Comparison of ENCODE assay signal across 8 cellular contexts in genomic region chr20:62141397-62142251, GRCh38. TPM values are rescaled to one million over a fixed set of nuclear protein-coding genes. Genes with fewer than 3 reads are reported as not detected.
DNase-seq lines count a peak whose midpoint lies in the region; ATAC-seq and TF ChIP-seq lines count a peak whose summit lies in the region.

No MANE protein-coding gene starts in this region.

- intact Hi-C loops in heart left ventricle (cut with DNase I): loop anchor here in 6 of 10 donors (1.0 to 10.0 kb wide), 10 partner anchors 18 to 246 kb away; partner anchors contain the start of genes TAF4 (in 4 of the 6), RPS21 (in 2 of the 6) and OSBPL2 (in 1 of the 6)
- intact Hi-C loops in Right ventricle myocardium superior (cut with DNase I): no loop called here
- intact Hi-C loops in mucosa of descending colon (cut with DNase I, micrococcal nuclease): loop anchor here in 1 of 2 donors (5.0 to 10.0 kb wide), 2 partner anchors 79 to 127 kb away; no protein-coding TSS in a partner anchor
- intact Hi-C loops in aorta (cut with DNase I): loop anchor here in 1 of 2 donors (5.0 kb wide), 1 partner anchor 41 kb away; the partner anchor contains the start of gene MTG2

- H3K27ac ChIP-seq in heart left ventricle (peak overlapping the region in 11 of 12 donors; percentile 89 to 100 (median 97)), aorta (ENCODE audit: low read depth in 1 of 2, low read length in 2 of 2) (no peak overlapping the region)

- peak in 1 of 4 donors; percentile 14 for ATAC-seq in heart left ventricle
- ATAC-seq in Right ventricle myocardium superior (ENCODE audit: poor library complexity): no peak
- ATAC-seq in mucosa of descending colon: peak; percentile 9
- ATAC-seq in aorta (ENCODE audit: low FRiP score): no peak

- WGBS in heart left ventricle, 4 donors: 17 to 21% (median 19%) methylated on average over 14 of the region's 14 CpGs
- 21 to 25% methylated on average over 14 of the region's 14 CpGs for WGBS in aorta, 2 donors

- H3K4me3 ChIP-seq in heart left ventricle (peak overlapping the region; percentile 70 to 100 (median 88)), choroid plexus epithelial cell (ENCODE audit: low read depth, low read length) (peak overlapping the region; percentile 71), mucosa of descending colon (no peak overlapping the region), aorta (ENCODE audit: low read length in 2 of 2) (peak overlapping the region; percentile 96 to 98)

- H3K27me3 ChIP-seq in heart left ventricle (no peaks in the 10 kb centered on the region), aorta (ENCODE audit: control insufficient read depth in 1 of 2, insufficient read depth in 2 of 2, low read length in 1 of 2) (no peaks in the 10 kb centered on the region)

- TF ChIP-seq POLR2A in heart left ventricle (IDR thresholded peaks at IDR 0.05): no peak

- TF ChIP-seq CTCF in heart left ventricle (IDR thresholded peaks at IDR 0.05) (peak in 6 of 12 donors; percentile 10 to 47 (median 24)), choroid plexus epithelial cell (conservative IDR thresholded peaks at IDR 0.05; ENCODE audit: low read depth, low read length) (peak; percentile 71), mucosa of descending colon (IDR thresholded peaks at IDR 0.05) (no peak)

- no peaks in the 10 kb centered on the region for H3K9me3 ChIP-seq in heart left ventricle
- H3K9me3 ChIP-seq in mucosa of descending colon: no peaks in the 10 kb centered on the region
- no peaks in the 10 kb centered on the region for H3K9me3 ChIP-seq in aorta (ENCODE audit: control insufficient read depth, low read length)

- H3K4me1 ChIP-seq in heart left ventricle (peaks cover 6 to 43% (median 30%) of the 10 kb centered on the region in 12 donors), mucosa of descending colon (ENCODE audit: low read depth) (peaks cover 20% of the 10 kb centered on the region), aorta (ENCODE audit: control insufficient read depth in 1 of 2, insufficient read depth in 2 of 2, low read length in 2 of 2) (no peaks in the 10 kb centered on the region)

- DNase-seq in heart left ventricle (no peak), Right ventricle myocardium superior (no peak), OCI-M1 (lab: John Stamatoyannopoulos, UW) (peak; percentile 42), choroid plexus epithelial cell (ENCODE audit: low read depth) (peak; percentile 56), mucosa of descending colon (peak in 1 of 3 donors; percentile 39), aorta (no peak), NCI-H146 treated with DMSO at 0.1 percent for 48 hours (lab: John Stamatoyannopoulos, UW; ENCODE audit: unreplicated experiment) (no peak), NCI-H187 treated with DMSO at 0.1 percent for 48 hours (lab: John Stamatoyannopoulos, UW) (no peak)

- peaks cover 0 to 45% (median 41%) of the 10 kb centered on the region in 9 donors for H3K36me3 ChIP-seq in heart left ventricle
- peaks cover 7% of the 10 kb centered on the region for H3K36me3 ChIP-seq in mucosa of descending colon (ENCODE audit: low read depth)
- H3K36me3 ChIP-seq in aorta (ENCODE audit: control insufficient read depth in 1 of 2, insufficient read depth in 2 of 2, low read length in 1 of 2): peaks cover 0 to 16% of the 10 kb centered on the region in 2 donors

RNA-seq across cellular contexts. Expression of gene PSMA7, which starts 1.6 kb away (rescaled TPM):
- total RNA-seq in heart left ventricle (100 to 1,000 TPM; 172 to 432 (median 233) TPM), Right ventricle myocardium superior (239 TPM), mucosa of descending colon (100 to 1,000 TPM; 129 to 197 (median 194) TPM), aorta (100 to 1,000 TPM; 136 to 176 TPM)
- polyA plus RNA-seq in heart left ventricle (100 to 1,000 TPM; 220 to 472 TPM), aorta (100 to 1,000 TPM; 235 to 259 TPM)

RNA-seq across cellular contexts. Expression of gene SS18L1, which starts 1.9 kb away (rescaled TPM):
- total RNA-seq in heart left ventricle: 10 to 100 TPM in 2 of 9 donors, 1 to 10 TPM in 7; 6.5 to 12.4 (median 8.6) TPM
- polyA plus RNA-seq in heart left ventricle: 1 to 10 TPM; 7.8 to 7.9 TPM
- 8.9 TPM for total RNA-seq in Right ventricle myocardium superior
- total RNA-seq in mucosa of descending colon: 10 to 100 TPM; 13.2 to 16.0 (median 14.4) TPM
- total RNA-seq in aorta: 10 to 100 TPM; 12.1 to 19.1 TPM
- polyA plus RNA-seq in aorta: 10 to 100 TPM in 1 of 2 donors, 1 to 10 TPM in 1; 4.9 to 10.1 TPM

RNA-seq across cellular contexts. Expression of gene LSM14B, which starts 19.3 kb away (rescaled TPM):
- total RNA-seq in heart left ventricle: 10 to 100 TPM; 38.6 to 64.7 (median 54.6) TPM
- polyA plus RNA-seq in heart left ventricle: 10 to 100 TPM; 26.1 to 60.0 TPM
- 51.7 TPM for total RNA-seq in Right ventricle myocardium superior
- total RNA-seq in mucosa of descending colon: 10 to 100 TPM; 33.5 to 49.1 (median 36.1) TPM
- 10 to 100 TPM; 25.0 to 29.5 TPM for total RNA-seq in aorta
- polyA plus RNA-seq in aorta: 10 to 100 TPM; 14.5 to 14.8 TPM

RNA-seq across cellular contexts. Expression of gene MTG2, which starts 41.2 kb away (rescaled TPM):
- 10 to 100 TPM; 20.7 to 36.8 (median 26.5) TPM for total RNA-seq in heart left ventricle
- 10 to 100 TPM; 28.9 to 40.7 TPM for polyA plus RNA-seq in heart left ventricle
- 20.8 TPM for total RNA-seq in Right ventricle myocardium superior
- 10 to 100 TPM; 28.8 to 34.9 (median 32.6) TPM for total RNA-seq in mucosa of descending colon
- total RNA-seq in aorta: 10 to 100 TPM; 24.6 to 33.3 TPM
- polyA plus RNA-seq in aorta: 10 to 100 TPM in 1 of 2 donors, 1 to 10 TPM in 1; 5.3 to 55.3 TPM

Comparison
In these comparisons a context has a peak if more than half of its experiments do, and no peak if none do; other contexts are left out.
1. DNase-seq: peak in OCI-M1 (single experiment) and choroid plexus epithelial cell (single experiment); none in heart left ventricle (0 of 5), Right ventricle myocardium superior (single experiment), aorta (0 of 2), NCI-H146 treated with DMSO at 0.1 percent for 48 hours (single experiment) and NCI-H187 treated with DMSO at 0.1 percent for 48 hours (single experiment).
2. H3K27ac ChIP-seq: peak in heart left ventricle (11 of 12); none in aorta (0 of 2).